19 cellular contexts compared by ENCODE assay signal in genomic region chr12:131844656-131845055, GRCh38. TPM values are rescaled to one million over a fixed set of nuclear protein-coding genes. Genes with fewer than 3 reads are reported as not detected.
DNase-seq lines count a peak whose midpoint lies in the region; ATAC-seq, FAIRE-seq and TF ChIP-seq lines count a peak whose summit lies in the region.
"Had no signal": no experiment of that assay in that cellular context is flagged by ENCODE, and none has a peak within 500 bp of the region (broad histone marks: within the 10 kb centered on the region; RNA-seq: fewer than 3 reads in every experiment).

No MANE protein-coding gene starts in this region.

- H3K14ac ChIP-seq in IMR-90 (replicated peaks; ENCODE audit: low read depth, low read length): no peak overlapping the region

- no peak overlapping the region for H3K27ac ChIP-seq in IMR-90 (ENCODE audit: insufficient read depth, low read length)
- H3K27ac ChIP-seq in RWPE2 (ENCODE audit: poor library complexity, severe bottlenecking): no peak overlapping the region
- no peak overlapping the region for H3K27ac ChIP-seq in kidney (ENCODE audit: low read depth in 2 of 2, low read length in 2 of 2)
- H3K27ac ChIP-seq in right atrium auricular region: no peak overlapping the region
- H3K27ac ChIP-seq: BLaER1 had no signal

- no peak overlapping the region for H3K4ac ChIP-seq in IMR-90 (ENCODE audit: low read depth, low read length)

- DNase-seq in IMR-90 (no peak), RWPE2 (ENCODE audit: low spot score) (peak; percentile 58), kidney (peak; percentile 66), right atrium auricular region (ENCODE audit: low spot score) (no peak), ureter (ENCODE audit: low spot score) (no peak)
- DNase-seq: 8988T; ACHN; C1 segment of cervical spinal cord; CD4-positive, alpha-beta memory T cell; CD4-positive, CD25-positive, alpha-beta regulatory T cell; CD8-positive, alpha-beta memory T cell; COR-L47; GF-D8 had no signal

- in situ Hi-C loops in IMR-90 (cut with MboI; ENCODE audit: low sequenced_read_pairs): loop anchor here (25.0 kb wide), 1 partner anchor 732 kb away; no protein-coding TSS in a partner anchor

- H3K4me3 ChIP-seq in IMR-90 (ENCODE audit: insufficient read depth, low read depth, low read length): no peak overlapping the region
- no peak overlapping the region for H3K4me3 ChIP-seq in RWPE2 (ENCODE audit: severe bottlenecking)
- no peak overlapping the region for H3K4me3 ChIP-seq in kidney (ENCODE audit: low read length in 2 of 2)
- H3K4me3 ChIP-seq in right atrium auricular region: no peak overlapping the region
- H3K4me3 ChIP-seq: BLaER1 had no signal

- no peak overlapping the region for H2BK15ac ChIP-seq in IMR-90 (ENCODE audit: low read depth, low read length)

- no peaks in the 10 kb centered on the region for H3K79me1 ChIP-seq in IMR-90 (ENCODE audit: low read depth in 1 of 2, low read length in 2 of 2)

- POLR2A ChIA-PET in IMR-90 (lab: Charles Lee; ENCODE audit: unreplicated experiment): no interaction called here

- H3K23ac ChIP-seq in IMR-90 (ENCODE audit: low read depth, low read length): no peak overlapping the region

- ATAC-seq in IMR-90 (ENCODE audit: low read depth) (no peak), RWPE2 (ENCODE audit: low read depth) (no peak)

- no peak overlapping the region for H2AFZ ChIP-seq in IMR-90 (replicated peaks; ENCODE audit: low read length, poor library complexity)

- H4K5ac ChIP-seq in IMR-90 (ENCODE audit: low read depth, low read length): no peak overlapping the region

- H3K9me3 ChIP-seq in IMR-90 (ENCODE audit: control insufficient read depth, insufficient read depth, low read length) (no peaks in the 10 kb centered on the region), RWPE2 (ENCODE audit: severe bottlenecking) (no peaks in the 10 kb centered on the region), kidney (ENCODE audit: control insufficient read depth in 1 of 2, low read length in 2 of 2) (no peaks in the 10 kb centered on the region), right atrium auricular region (no peaks in the 10 kb centered on the region)
- H3K9me3 ChIP-seq: BE2C, BLaER1 had no signal

- intact Hi-C loops in IMR-90 (cut with micrococcal nuclease) (no loop called here), kidney (cut with DNase I) (no loop called here)

- no peak overlapping the region for H3K18ac ChIP-seq in IMR-90 (ENCODE audit: low read depth, low read length)

- H3K9ac ChIP-seq in IMR-90 (ENCODE audit: low read depth, low read length): no peak overlapping the region
- H3K9ac ChIP-seq in kidney (ENCODE audit: low read length in 2 of 2): no peak overlapping the region
- H3K9ac ChIP-seq: BLaER1 had no signal

- H3K4me1 ChIP-seq in IMR-90 (ENCODE audit: control insufficient read depth, insufficient read depth, low read length) (no peaks in the 10 kb centered on the region), RWPE2 (ENCODE audit: insufficient read depth, poor library complexity, severe bottlenecking) (no peaks in the 10 kb centered on the region), kidney (ENCODE audit: control insufficient read depth in 1 of 2, insufficient read depth in 1 of 2, low read depth in 1 of 2, low read length in 2 of 2) (no peaks in the 10 kb centered on the region), right atrium auricular region (no peaks in the 10 kb centered on the region)

- H3K27me3 ChIP-seq in IMR-90 (ENCODE audit: control insufficient read depth, insufficient read depth, low read length) (no peaks in the 10 kb centered on the region), RWPE2 (ENCODE audit: insufficient read depth, poor library complexity, severe bottlenecking) (no peaks in the 10 kb centered on the region), right atrium auricular region (no peaks in the 10 kb centered on the region)
- H3K27me3 ChIP-seq: BE2C, BLaER1 had no signal

- peaks cover 7% of the 10 kb centered on the region; the same call in 1 of the 2 replicates for H3K36me3 ChIP-seq in IMR-90 (ENCODE audit: control insufficient read depth, insufficient read depth, low read length)
- H3K36me3 ChIP-seq in RWPE2 (ENCODE audit: low read depth): peaks cover 12% of the 10 kb centered on the region; the same call in 1 of the 2 replicates
- H3K36me3 ChIP-seq in kidney (ENCODE audit: control insufficient read depth in 1 of 2, insufficient read depth in 2 of 2, low read length in 2 of 2): no peaks in the 10 kb centered on the region
- no peaks in the 10 kb centered on the region for H3K36me3 ChIP-seq in right atrium auricular region
- H3K36me3 ChIP-seq: BE2C had no signal

- no peak for TF ChIP-seq POLR2A in IMR-90 (IDR thresholded peaks at IDR 0.05; ENCODE audit: low read depth, low read length)

- H2BK20ac ChIP-seq in IMR-90 (ENCODE audit: low read depth, low read length): no peak overlapping the region

- H4K91ac ChIP-seq in IMR-90 (ENCODE audit: insufficient read depth, low read depth, low read length): no peak overlapping the region

- H4K20me1 ChIP-seq in IMR-90 (ENCODE audit: insufficient read depth, low read length): no peaks in the 10 kb centered on the region
- H4K20me1 ChIP-seq: BLaER1 had no signal

- H2AK9ac ChIP-seq in IMR-90 (replicated peaks; ENCODE audit: low read depth, low read length, poor library complexity): peak overlapping the region; percentile 55

- dilution Hi-C loops in IMR-90 (cut with HindIII; ENCODE audit: low sequenced_read_pairs, unreplicated experiment): no loop called here

- H3K4me2 ChIP-seq in IMR-90 (ENCODE audit: low read depth, low read length): no peak overlapping the region
- H3K4me2 ChIP-seq: BLaER1 had no signal

- H2BK5ac ChIP-seq in IMR-90 (ENCODE audit: low read depth, low read length, poor library complexity, severe bottlenecking): no peak overlapping the region

- FAIRE-seq in kidney (lab: Jason Lieb, UNC): no peak
- FAIRE-seq: A204.1, G401.6, GM12891, GM19239 had no signal

- no peak for TF ChIP-seq RAD21 in IMR-90 (IDR thresholded peaks at IDR 0.05; ENCODE audit: low read length)

- CTCF ChIA-PET in IMR-90 (lab: Yijun Ruan, JAX): no interaction called here

- H2AK5ac ChIP-seq in IMR-90 (ENCODE audit: low read depth, low read length): no peak overlapping the region

- no peak overlapping the region for H3K56ac ChIP-seq in IMR-90 (ENCODE audit: extremely low read depth, insufficient read depth, low read length)

- no peak overlapping the region for H4K8ac ChIP-seq in IMR-90 (ENCODE audit: low read depth in 2 of 2, low read length in 2 of 2)

- WGBS in IMR-90 (ENCODE audit: extremely low coverage in 2 of 2, insufficient read length in 1 of 2), 2 experiments: 94% methylated on average over 18 of the region's 25 CpGs; no CpG with 5 or more reads in 1 of the 2 experiments

- no TSS peak for BruUV-seq in IMR-90 (replicated peaks; lab: Mats Ljungman, UMichigan)

- H3K9me1 ChIP-seq in IMR-90 (ENCODE audit: insufficient read depth, low read length): no peaks in the 10 kb centered on the region

- TF ChIP-seq CTCF in IMR-90 (conservative IDR thresholded peaks at IDR 0.05; ENCODE audit: low read depth, low read length): no peak
- TF ChIP-seq CTCF in RWPE2 (IDR thresholded peaks at IDR 0.05; ENCODE audit: poor library complexity, severe bottlenecking): no peak
- TF ChIP-seq CTCF in kidney (IDR thresholded peaks at IDR 0.05; ENCODE audit: borderline replicate concordance, extremely low read depth, insufficient read depth): no peak
- no peak for TF ChIP-seq CTCF in right atrium auricular region (IDR thresholded peaks at IDR 0.05)

- H2BK120ac ChIP-seq in IMR-90 (ENCODE audit: low read depth, low read length): no peak overlapping the region

TF ChIP-seq in IMR-90, 13 proteins besides CTCF, POLR2A, EP300 and RAD21:
- TF ChIP-seq CHD1 (IDR thresholded peaks at IDR 0.05; ENCODE audit: low read depth, low read length): no peak

RNA-seq across cellular contexts. Expression of gene MMP17, which starts 16.5 kb away (rescaled TPM):
- total RNA-seq in IMR-90 (2012; rRNA removed) (1.4 and 1.7 TPM in 2 replicates), kidney (3.2 TPM), right atrium auricular region (1 to 10 TPM; 2.1 to 3.2 TPM), ureter (2.0 TPM)
- polyA plus RNA-seq in IMR-90 (2012; rRNA removed) (11.8 and 15.9 TPM in 2 replicates), kidney (ENCODE audit: insufficient read depth, low read depth, low replicate concordance) (0.82 TPM)
- 11.7 and 17.3 TPM in 2 replicates for polyA plus RNA-seq in IMR-90 (2012; cell fraction: cytosol; rRNA removed)
- 14.0 and 49.8 TPM in 2 replicates for polyA plus RNA-seq in IMR-90 (2012; cell fraction: nucleus; rRNA removed; ENCODE audit: low replicate concordance)
- total RNA-seq: CD4-positive, CD25-positive, alpha-beta regulatory T cell had no signal
- polyA plus RNA-seq: CD4-positive, alpha-beta memory T cell; CD8-positive, alpha-beta memory T cell had no signal

RNA-seq across cellular contexts. Expression of gene ULK1, which starts 49.8 kb away (rescaled TPM):
- total RNA-seq in IMR-90 (2012; rRNA removed) (1.8 and 1.9 TPM in 2 replicates), kidney (33.4 TPM), right atrium auricular region (10 to 100 TPM; 16.2 to 23.4 TPM), ureter (31.8 TPM)
- polyA plus RNA-seq in IMR-90 (2012; rRNA removed) (19.2 and 20.0 TPM in 2 replicates), kidney (ENCODE audit: insufficient read depth, low read depth, low replicate concordance) (11.4 TPM)
- 7.8 and 17.2 TPM in 2 replicates for polyA plus RNA-seq in IMR-90 (2012; cell fraction: cytosol; rRNA removed)
- 80.3 and 166 TPM in 2 replicates for polyA plus RNA-seq in IMR-90 (2012; cell fraction: nucleus; rRNA removed; ENCODE audit: low replicate concordance)

Comparison
In these comparisons a context has a peak if more than half of its experiments do, and no peak if none do; other contexts are left out.
1. DNase-seq: peak in RWPE2 (single experiment) and kidney (single experiment); none in IMR-90 (single experiment), right atrium auricular region (single experiment) and ureter (single experiment).